Comparison of ENCODE assay signal across 9 cellular contexts in genomic region chr4:76689079-76689817, GRCh38.
A peak's percentile ranks its signal among the peaks of the same experiment; 100 is the strongest.
DNase-seq lines count a peak whose midpoint lies in the region; ATAC-seq and TF ChIP-seq lines count a peak whose summit lies in the region.
"Had no signal": no experiment of that assay in that cellular context is flagged by ENCODE, and none has a peak within 500 bp of the region (broad histone marks: within the 10 kb centered on the region; RNA-seq: fewer than 3 reads in every experiment).

No MANE protein-coding gene starts in this region.

- H3K27ac Mint-ChIP-seq in CD4-positive, CD25-positive, alpha-beta regulatory T cell: no peak overlapping the region
- H3K27ac Mint-ChIP-seq in activated T-cell treated with anti-CD3 and anti-CD28 coated beads, Interleukin-2, amount 50 U/mL, for 24 hours: no peak overlapping the region
- peak overlapping the region; percentile 8 for H3K27ac Mint-ChIP-seq in osteocyte (ENCODE audit: unreplicated experiment)

- DNase-seq in CD4-positive, CD25-positive, alpha-beta regulatory T cell: no peak
- DNase-seq in MM.1S (peak; percentile 45), germinal center (ENCODE audit: low spot score) (peak; percentile 58), osteocyte (ENCODE audit: extremely low spot score, unreplicated experiment) (no peak), NCI-H226 (no peak)
- peak; percentile 46 for DNase-seq in activated T-cell treated with anti-CD3 and anti-CD28 coated beads, Interleukin-2, amount 50 U/mL, for 24 hours

- peak overlapping the region; percentile 77 for H3K4me2 ChIP-seq in MM.1S (ENCODE audit: low read depth, low read length)

- ATAC-seq in CD4-positive, CD25-positive, alpha-beta regulatory T cell (ENCODE audit: low read depth in 2 of 2): peak; percentile 37 to 51
- ATAC-seq in GM19455 (IDR thresholded peaks at IDR 0.05; ENCODE audit: unreplicated experiment): peak; percentile 54
- ATAC-seq in GM19324 (IDR thresholded peaks at IDR 0.05; ENCODE audit: low FRiP score, unreplicated experiment): no peak
- ATAC-seq: K562 had no signal

- H3K4me3 ChIP-seq in CD4-positive, CD25-positive, alpha-beta regulatory T cell (ENCODE audit: low read depth, low read length): no peak overlapping the region
- peak overlapping the region; percentile 84 for H3K4me3 ChIP-seq in MM.1S (ENCODE audit: low read length)
- H3K4me3 ChIP-seq: K562 had no signal

- no peak for TF ChIP-seq CTCF in MM.1S (IDR thresholded peaks at IDR 0.05; ENCODE audit: low read length)
- TF ChIP-seq CTCF in osteocyte (IDR thresholded peaks at IDR 0.05): no peak

- H3K4me1 Mint-ChIP-seq in CD4-positive, CD25-positive, alpha-beta regulatory T cell: peaks cover 7 to 18% (median 14%) of the 10 kb centered on the region in 4 donors
- peaks cover 18% of the 10 kb centered on the region for H3K4me1 Mint-ChIP-seq in activated T-cell treated with anti-CD3 and anti-CD28 coated beads, Interleukin-2, amount 50 U/mL, for 24 hours (ENCODE audit: low read depth)
- peaks cover 32% of the 10 kb centered on the region for H3K4me1 Mint-ChIP-seq in osteocyte (ENCODE audit: unreplicated experiment)

- H3K27ac ChIP-seq in CD4-positive, CD25-positive, alpha-beta regulatory T cell (ENCODE audit: insufficient read depth, low read length, poor library complexity, severe bottlenecking): no peak overlapping the region
- peak overlapping the region; percentile 98 for H3K27ac ChIP-seq in MM.1S (ENCODE audit: low read length)

- no peaks in the 10 kb centered on the region for H3K9me3 ChIP-seq in CD4-positive, CD25-positive, alpha-beta regulatory T cell (ENCODE audit: control insufficient read depth in 2 of 2, low read length in 2 of 2)
- no peaks in the 10 kb centered on the region for H3K9me3 ChIP-seq in MM.1S (replicated peaks; ENCODE audit: insufficient read depth, low read length)

- H3K36me3 Mint-ChIP-seq in CD4-positive, CD25-positive, alpha-beta regulatory T cell: no peaks in the 10 kb centered on the region
- no peaks in the 10 kb centered on the region for H3K36me3 Mint-ChIP-seq in activated T-cell treated with anti-CD3 and anti-CD28 coated beads, Interleukin-2, amount 50 U/mL, for 24 hours (ENCODE audit: low read depth)
- H3K36me3 Mint-ChIP-seq in osteocyte (ENCODE audit: unreplicated experiment): no peaks in the 10 kb centered on the region

- peaks cover 52% of the 10 kb centered on the region for H3K27me3 ChIP-seq in CD4-positive, CD25-positive, alpha-beta regulatory T cell (ENCODE audit: control insufficient read depth, insufficient read depth, low read length)
- H3K27me3 ChIP-seq in MM.1S (replicated peaks; ENCODE audit: insufficient read depth, low read length): no peaks in the 10 kb centered on the region

- peak overlapping the region; percentile 36 for H2AFZ ChIP-seq in MM.1S (ENCODE audit: low read length)

- H3K4me1 ChIP-seq in CD4-positive, CD25-positive, alpha-beta regulatory T cell (ENCODE audit: control insufficient read depth, insufficient read depth, low read length, poor library complexity, severe bottlenecking): peaks cover 13% of the 10 kb centered on the region
- peaks cover 34% of the 10 kb centered on the region for H3K4me1 ChIP-seq in MM.1S (ENCODE audit: low read length)

- H3K27me3 Mint-ChIP-seq in CD4-positive, CD25-positive, alpha-beta regulatory T cell: peaks cover 76% of the 10 kb centered on the region
- peaks cover 78% of the 10 kb centered on the region for H3K27me3 Mint-ChIP-seq in activated T-cell treated with anti-CD3 and anti-CD28 coated beads, Interleukin-2, amount 50 U/mL, for 24 hours
- H3K27me3 Mint-ChIP-seq in osteocyte (ENCODE audit: unreplicated experiment): peaks cover 14% of the 10 kb centered on the region

- no peaks in the 10 kb centered on the region for H4K20me1 ChIP-seq in MM.1S (ENCODE audit: insufficient read depth, low read length)

- H3K36me3 ChIP-seq in CD4-positive, CD25-positive, alpha-beta regulatory T cell (ENCODE audit: control insufficient read depth, insufficient read depth, low read length): no peaks in the 10 kb centered on the region
- no peaks in the 10 kb centered on the region for H3K36me3 ChIP-seq in MM.1S (replicated peaks; ENCODE audit: insufficient read depth, low read length)

- peaks cover 0 to 3% (median 0%) of the 10 kb centered on the region in 7 donors for H3K9me3 Mint-ChIP-seq in CD4-positive, CD25-positive, alpha-beta regulatory T cell
- H3K9me3 Mint-ChIP-seq in activated T-cell treated with anti-CD3 and anti-CD28 coated beads, Interleukin-2, amount 50 U/mL, for 24 hours: no peaks in the 10 kb centered on the region
- H3K9me3 Mint-ChIP-seq in osteocyte (ENCODE audit: unreplicated experiment): no peaks in the 10 kb centered on the region

- peaks cover 63% of the 10 kb centered on the region for H3F3A ChIP-seq in MM.1S (ENCODE audit: insufficient read depth, low read length)

- H3K79me2 ChIP-seq in MM.1S (ENCODE audit: low read length): peaks cover 55% of the 10 kb centered on the region

- peak overlapping the region; percentile 96 for H3K9ac ChIP-seq in MM.1S (ENCODE audit: low read length)

- H3K9me2 ChIP-seq in MM.1S (replicated peaks; ENCODE audit: insufficient read depth, low read length): no peaks in the 10 kb centered on the region

- H3K4me3 Mint-ChIP-seq in CD4-positive, CD25-positive, alpha-beta regulatory T cell: peak overlapping the region in 3 of 4 donors; percentile 61 to 84 (median 63)
- peak overlapping the region; percentile 54 for H3K4me3 Mint-ChIP-seq in activated T-cell treated with anti-CD3 and anti-CD28 coated beads, Interleukin-2, amount 50 U/mL, for 24 hours
- peak overlapping the region; percentile 78 for H3K4me3 Mint-ChIP-seq in osteocyte (ENCODE audit: unreplicated experiment)

Comparison
In these comparisons a context has a peak if more than half of its experiments do, and no peak if none do; other contexts are left out.
1. DNase-seq: peak in MM.1S (single experiment), activated T-cell treated with anti-CD3 and anti-CD28 coated beads, Interleukin-2, amount 50 U/mL, for 24 hours (single experiment) and germinal center (single experiment); none in CD4-positive, CD25-positive, alpha-beta regulatory T cell (0 of 3), osteocyte (single experiment) and NCI-H226 (single experiment).
2. Peak in every context shown above with its lines, with median percentiles within 50 percentile points of each other: H3K4me3 Mint-ChIP-seq.